In the genomic region with DNA sequence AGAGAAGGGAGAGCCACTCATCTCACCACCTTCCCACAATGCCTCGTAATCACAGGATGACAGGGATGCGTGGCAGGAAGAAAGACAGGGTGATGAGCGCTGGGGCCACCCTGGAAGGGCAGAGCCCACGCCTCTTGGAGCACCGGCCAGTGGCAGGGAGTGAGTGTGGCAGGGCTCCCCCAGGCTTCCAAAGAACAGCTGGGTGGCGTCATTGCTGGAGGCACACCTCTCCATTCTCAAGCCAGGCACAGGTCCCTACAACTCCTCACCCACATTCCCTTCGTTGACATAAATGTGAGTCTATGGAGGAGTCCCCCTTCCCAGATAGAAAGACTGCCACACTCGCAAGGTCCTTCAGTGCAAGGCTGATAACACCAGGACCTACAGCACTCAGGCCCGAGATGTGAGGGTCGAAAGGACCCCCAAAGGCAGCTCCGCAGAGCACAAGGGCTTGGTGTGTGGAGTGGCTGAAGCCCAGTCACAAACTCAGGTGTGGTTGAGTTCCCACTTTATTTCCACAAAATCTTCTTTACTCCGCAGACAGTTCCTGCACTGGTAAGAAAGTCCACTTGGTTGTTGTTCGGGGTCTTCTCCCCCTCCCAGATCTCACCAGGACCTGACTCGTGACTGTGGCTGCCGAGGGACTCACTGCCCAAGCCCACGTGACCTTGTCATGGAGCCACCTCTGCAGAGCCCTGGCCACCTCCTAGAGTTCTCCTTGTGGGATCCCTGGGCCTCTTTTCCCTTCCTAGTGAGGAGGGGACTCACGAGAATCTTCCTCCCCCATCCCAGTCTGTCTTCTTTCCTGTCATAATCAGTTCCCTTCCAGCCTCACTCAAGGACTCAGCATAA, we compare ENCODE assay signal across 15 cellular contexts. TPM values are rescaled to one million over a fixed set of nuclear protein-coding genes. Genes with fewer than 3 reads are reported as not detected.
DNase-seq lines count a peak whose midpoint lies in the region; ATAC-seq and TF ChIP-seq lines count a peak whose summit lies in the region.
"Had no signal": no experiment of that assay in that cellular context is flagged by ENCODE, and none has a peak within 500 bp of the region (broad histone marks: within the 10 kb centered on the region; RNA-seq: fewer than 3 reads in every experiment).

No MANE protein-coding gene starts in this region.

- H3K27ac Mint-ChIP-seq in nephron: peak overlapping the region in 2 of 3 experiments; percentile 21 to 32
- H3K27ac Mint-ChIP-seq in type B pancreatic cell: no peak overlapping the region
- H3K27ac Mint-ChIP-seq: B cell; CD4-positive, alpha-beta T cell had no signal

- H3K4me1 Mint-ChIP-seq in nephron: peaks cover 27% of the 10 kb centered on the region
- H3K4me1 Mint-ChIP-seq in type B pancreatic cell (ENCODE audit: unreplicated experiment): peaks cover 26% of the 10 kb centered on the region

- no peak for ATAC-seq in RWPE2 (ENCODE audit: low read depth)
- ATAC-seq in GM21737 (IDR thresholded peaks at IDR 0.05; ENCODE audit: unreplicated experiment): no peak
- ATAC-seq in GM19035 (IDR thresholded peaks at IDR 0.05; ENCODE audit: unreplicated experiment): no peak
- ATAC-seq: GM12878, HCT116 had no signal

- no peaks in the 10 kb centered on the region for H3K9me3 Mint-ChIP-seq in nephron
- no peaks in the 10 kb centered on the region for H3K9me3 Mint-ChIP-seq in type B pancreatic cell
- H3K9me3 Mint-ChIP-seq: CD4-positive, alpha-beta T cell had no signal

- no peaks in the 10 kb centered on the region for H3K4me1 ChIP-seq in RWPE2 (ENCODE audit: insufficient read depth, poor library complexity, severe bottlenecking)

- H3K9me3 ChIP-seq in RWPE2 (ENCODE audit: severe bottlenecking): no peaks in the 10 kb centered on the region

- H3K27me3 ChIP-seq in RWPE2 (ENCODE audit: insufficient read depth, poor library complexity, severe bottlenecking): no peaks in the 10 kb centered on the region

- H3K36me3 ChIP-seq in RWPE2 (ENCODE audit: low read depth): no peaks in the 10 kb centered on the region

- no peak overlapping the region for H3K27ac ChIP-seq in RWPE2 (ENCODE audit: poor library complexity, severe bottlenecking)
- H3K27ac ChIP-seq: HL-60 had no signal

- H3K4me3 Mint-ChIP-seq in nephron: peak overlapping the region in 1 of 3 experiments; percentile 24
- no peak overlapping the region for H3K4me3 Mint-ChIP-seq in type B pancreatic cell
- H3K4me3 Mint-ChIP-seq: B cell; CD4-positive, alpha-beta T cell had no signal

- H3K4me3 ChIP-seq in RWPE2 (ENCODE audit: severe bottlenecking): no peak overlapping the region
- H3K4me3 ChIP-seq: GM12878 had no signal

- no peak for TF ChIP-seq CTCF in RWPE2 (IDR thresholded peaks at IDR 0.05; ENCODE audit: poor library complexity, severe bottlenecking)
- TF ChIP-seq CTCF in nephron (IDR thresholded peaks at IDR 0.05; ENCODE audit: unreplicated experiment in 3 of 3): no peak
- no peak for TF ChIP-seq CTCF in type B pancreatic cell (conservative IDR thresholded peaks at IDR 0.05)

- H3K27me3 Mint-ChIP-seq in nephron (ENCODE audit: low read depth) (peaks cover 41% of the 10 kb centered on the region), type B pancreatic cell (peaks cover 62% of the 10 kb centered on the region)

- peak; percentile 1 for DNase-seq in GDM1 (lab: John Stamatoyannopoulos, UW)
- peak; percentile 59 for DNase-seq in RWPE2 (ENCODE audit: low spot score)
- DNase-seq in type B pancreatic cell (ENCODE audit: extremely low spot score, unreplicated experiment): peak; percentile 60
- DNase-seq in inferior parietal cortex (ENCODE audit: extremely low spot score): no peak
- DNase-seq: C1 segment of cervical spinal cord; Calu3; CD4-positive, alpha-beta T cell; DMS 273 treated with DMSO at 0.1 percent for 48 hours had no signal

- H3K36me3 Mint-ChIP-seq in nephron (ENCODE audit: low read depth): no peaks in the 10 kb centered on the region
- H3K36me3 Mint-ChIP-seq in type B pancreatic cell: no peaks in the 10 kb centered on the region

RNA-seq across cellular contexts. Expression of a gene that starts 22.4 kb away (rescaled TPM):
- 1.6 and 3.9 TPM in 2 replicates for total RNA-seq in type B pancreatic cell (ENCODE audit: low replicate concordance)
- total RNA-seq: CD4-positive, alpha-beta T cell had no signal
